ENCODE assay signal across 12 cellular contexts in the genomic region with DNA sequence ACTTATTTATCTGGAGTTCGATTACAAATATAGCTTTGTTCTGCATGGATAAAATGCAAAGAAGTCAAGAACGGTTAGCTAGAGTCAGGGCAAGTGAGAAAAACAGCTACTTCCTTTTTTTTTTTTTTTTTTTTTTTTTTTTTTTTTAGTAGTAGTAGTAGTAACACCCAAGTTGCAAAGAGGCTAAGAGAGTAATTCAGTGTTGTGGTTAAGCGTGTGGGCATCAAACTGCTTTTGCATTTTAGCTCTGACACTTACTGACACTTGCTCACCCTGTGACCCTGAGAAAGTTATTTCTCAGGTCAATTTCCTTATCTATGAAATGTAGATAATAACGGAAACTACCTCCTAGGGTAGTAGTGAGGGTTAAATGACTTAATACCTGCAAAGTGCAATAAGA.
A peak's percentile ranks its signal among the peaks of the same experiment; 100 is the strongest.
DNase-seq lines count a peak whose midpoint lies in the region; ATAC-seq and TF ChIP-seq lines count a peak whose summit lies in the region.
"Had no signal": no experiment of that assay in that cellular context is flagged by ENCODE, and none has a peak within 500 bp of the region (broad histone marks: within the 10 kb centered on the region; RNA-seq: fewer than 3 reads in every experiment).

No MANE protein-coding gene starts in this region.

- intact Hi-C loops in CD4-positive, alpha-beta T cell (cut with DNase I, micrococcal nuclease) = no loop called here
- intact Hi-C loops in activated CD4-positive, alpha-beta memory T cell treated with anti-CD3 and anti-CD28 coated beads for 36 hours (cut with micrococcal nuclease) = no loop called here

- H3K27me3 ChIP-seq in CD4-positive, alpha-beta T cell (ENCODE audit: control insufficient read depth, insufficient read depth, low read length) = no peaks in the 10 kb centered on the region
- H3K27me3 ChIP-seq: colonic mucosa had no signal

- H3K27me3 Mint-ChIP-seq in CD4-positive, alpha-beta T cell = peaks cover 6% of the 10 kb centered on the region
- no peaks in the 10 kb centered on the region for H3K27me3 Mint-ChIP-seq in activated CD4-positive, alpha-beta memory T cell treated with anti-CD3 and anti-CD28 coated beads for 36 hours

- no peak overlapping the region for H3K27ac Mint-ChIP-seq in CD4-positive, alpha-beta T cell
- H3K27ac Mint-ChIP-seq in activated CD4-positive, alpha-beta memory T cell treated with anti-CD3 and anti-CD28 coated beads for 36 hours = peak overlapping the region; percentile 35

- ATAC-seq in CD4-positive, alpha-beta T cell (ENCODE audit: poor library complexity) = peak; percentile 44
- peak; percentile 73 for ATAC-seq in GM19035 (IDR thresholded peaks at IDR 0.05; ENCODE audit: unreplicated experiment)
- peak; percentile 69 for ATAC-seq in HG03432 (IDR thresholded peaks at IDR 0.05; ENCODE audit: unreplicated experiment)
- no peak for ATAC-seq in HG03354 (IDR thresholded peaks at IDR 0.05; ENCODE audit: poor library complexity, severe bottlenecking, unreplicated experiment)
- ATAC-seq in HG03045 (IDR thresholded peaks at IDR 0.05; ENCODE audit: unreplicated experiment) = no peak

- H3K27ac ChIP-seq in CD4-positive, alpha-beta T cell (ENCODE audit: low read depth, low read length) = no peak overlapping the region
- H3K27ac ChIP-seq: colonic mucosa had no signal

- H3K9me3 ChIP-seq in CD4-positive, alpha-beta T cell (ENCODE audit: control insufficient read depth, low read length) = no peaks in the 10 kb centered on the region
- H3K9me3 ChIP-seq: colonic mucosa had no signal

- no peak for TF ChIP-seq CTCF in CD4-positive, alpha-beta T cell (IDR thresholded peaks at IDR 0.05)

- no peaks in the 10 kb centered on the region for H3K36me3 Mint-ChIP-seq in CD4-positive, alpha-beta T cell (ENCODE audit: low read depth)
- H3K36me3 Mint-ChIP-seq in activated CD4-positive, alpha-beta memory T cell treated with anti-CD3 and anti-CD28 coated beads for 36 hours = no peaks in the 10 kb centered on the region

- CTCF ChIA-PET in CD4-positive, alpha-beta T cell (lab: Charles Lee) = interaction anchor here (0.6 to 1.6 kb wide), 5 partner anchors 10 to 161 kb away, joined by 3 to 8 read pairs (median 3); no protein-coding TSS in a partner anchor
- CTCF ChIA-PET in activated CD4-positive, alpha-beta memory T cell treated with anti-CD3 and anti-CD28 coated beads for 36 hours (lab: Charles Lee) = interaction anchor here (0.6 to 1.9 kb wide), 2 partner anchors 10 to 30 kb away, joined by 3 to 10 read pairs; no protein-coding TSS in a partner anchor

- no peaks in the 10 kb centered on the region for H3K9me3 Mint-ChIP-seq in CD4-positive, alpha-beta T cell
- H3K9me3 Mint-ChIP-seq in activated CD4-positive, alpha-beta memory T cell treated with anti-CD3 and anti-CD28 coated beads for 36 hours = no peaks in the 10 kb centered on the region

- peaks cover 23% of the 10 kb centered on the region for H3K4me1 Mint-ChIP-seq in CD4-positive, alpha-beta T cell (ENCODE audit: low read depth)
- H3K4me1 Mint-ChIP-seq in activated CD4-positive, alpha-beta memory T cell treated with anti-CD3 and anti-CD28 coated beads for 36 hours (ENCODE audit: low read depth) = peaks cover 27% of the 10 kb centered on the region

- POLR2A ChIA-PET in CD4-positive, alpha-beta T cell (lab: Charles Lee) = interaction anchor here (0.5 to 1.0 kb wide), 3 partner anchors 10 to 1037 kb away, joined by 3 to 4 read pairs (median 3); no protein-coding TSS in a partner anchor
- POLR2A ChIA-PET in activated CD4-positive, alpha-beta memory T cell treated with anti-CD3 and anti-CD28 coated beads for 36 hours (lab: Charles Lee) = interaction anchor here (1.0 to 1.1 kb wide), 2 partner anchors 13 to 109 kb away, joined by 3 to 4 read pairs; no protein-coding TSS in a partner anchor

- no peak overlapping the region for H3K4me3 Mint-ChIP-seq in CD4-positive, alpha-beta T cell
- H3K4me3 Mint-ChIP-seq in activated CD4-positive, alpha-beta memory T cell treated with anti-CD3 and anti-CD28 coated beads for 36 hours = no peak overlapping the region

- DNase-seq in CD4-positive, alpha-beta T cell = no peak
- DNase-seq in activated CD4-positive, alpha-beta memory T cell treated with anti-CD3 and anti-CD28 coated beads for 36 hours = peak; percentile 47
- DNase-seq in iPS-NIHi7 (ENCODE audit: extremely low spot score) (no peak), cerebellar nuclear complex (lab: John Stamatoyannopoulos, UW) (no peak)
- DNase-seq: colonic mucosa, COR-L47, NCI-H187 treated with DMSO at 0.1 percent for 48 hours, Right ventricle myocardium superior had no signal

Comparison
In these comparisons a context has a peak if more than half of its experiments do, and no peak if none do; other contexts are left out.
1. ATAC-seq: peak in CD4-positive, alpha-beta T cell (single experiment), GM19035 (single experiment) and HG03432 (single experiment); none in HG03354 (single experiment) and HG03045 (single experiment).